ENCODE assay signal across 8 cellular contexts in genomic region chr12:56839489-56840442, GRCh38.
DNase-seq lines count a peak whose midpoint lies in the region; ATAC-seq and TF ChIP-seq lines count a peak whose summit lies in the region.

No MANE protein-coding gene starts in this region.

- no peak overlapping the region for H3K27ac ChIP-seq in GM23248
- H3K27ac ChIP-seq in caudate nucleus (ENCODE audit: low read depth, low read length): peak overlapping the region; percentile 28
- H3K27ac ChIP-seq in lower lobe of right lung: peak overlapping the region; percentile 39

- no peak overlapping the region for H2AFZ ChIP-seq in GM23248

- H3K9me3 ChIP-seq in BE2C: no peaks in the 10 kb centered on the region
- no peaks in the 10 kb centered on the region for H3K9me3 ChIP-seq in GM23248 (ENCODE audit: low read depth)
- no peaks in the 10 kb centered on the region for H3K9me3 ChIP-seq in lower lobe of right lung

- no peaks in the 10 kb centered on the region for H4K20me1 ChIP-seq in GM23248 (ENCODE audit: insufficient read depth)

- in situ Hi-C loops in GM23248 (cut with MboI): no loop called here

- no peak overlapping the region for H3K9ac ChIP-seq in GM23248

- WGBS in GM23248 (ENCODE audit: low coverage in 1 of 2, low lambda C conversion rate in 2 of 2, missing lambda C conversion rate in 2 of 2), 2 experiments: 44 to 55% methylated on average over 2 of the region's 2 CpGs

- intact Hi-C loops in lower lobe of right lung (cut with DNase I): no loop called here

- H3K4me3 ChIP-seq in BE2C (ENCODE audit: low read depth, low read length) (no peak overlapping the region), GM23248 (no peak overlapping the region), lower lobe of right lung (no peak overlapping the region)

- no peak overlapping the region for H3K4me2 ChIP-seq in GM23248 (ENCODE audit: unreplicated experiment)

- ATAC-seq in lower lobe of right lung: peak; percentile 52 to 60
- ATAC-seq in GM18511 (IDR thresholded peaks at IDR 0.05; ENCODE audit: unreplicated experiment): no peak
- ATAC-seq in GM21786 (IDR thresholded peaks at IDR 0.05; ENCODE audit: unreplicated experiment): no peak

- H3F3A ChIP-seq in GM23248 (ENCODE audit: insufficient read depth): peaks cover 10% of the 10 kb centered on the region; the same call in 1 of the 2 replicates

- H3K36me3 ChIP-seq in BE2C: no peaks in the 10 kb centered on the region
- no peaks in the 10 kb centered on the region for H3K36me3 ChIP-seq in GM23248 (ENCODE audit: low read depth)
- no peaks in the 10 kb centered on the region for H3K36me3 ChIP-seq in lower lobe of right lung

- H3K27me3 ChIP-seq in BE2C (peaks cover 19% of the 10 kb centered on the region), GM23248 (replicated peaks; ENCODE audit: insufficient read depth) (no peaks in the 10 kb centered on the region), lower lobe of right lung (ENCODE audit: low read depth) (no peaks in the 10 kb centered on the region)

- no peaks in the 10 kb centered on the region for H3K79me2 ChIP-seq in GM23248 (ENCODE audit: insufficient read depth)

- TF ChIP-seq CTCF in BE2C (IDR thresholded peaks at IDR 0.05; ENCODE audit: low read depth, low read length) (peak; percentile 65), lower lobe of right lung (IDR thresholded peaks at IDR 0.05) (peak; percentile 54)

- DNase-seq in BE2C (peak; percentile 54), GM23248 (peak; percentile 17), RKO (ENCODE audit: low spot score) (peak; percentile 71), caudate nucleus (lab: John Stamatoyannopoulos, UW) (peak in 43 of 61 donors; percentile 2 to 80 (median 19)), lower lobe of right lung (peak; percentile 56), superior temporal gyrus (ENCODE audit: extremely low spot score) (peak; percentile 48)

- H3K9me2 ChIP-seq in GM23248 (ENCODE audit: insufficient read depth): no peaks in the 10 kb centered on the region

- H3K4me1 ChIP-seq in BE2C: no peaks in the 10 kb centered on the region
- H3K4me1 ChIP-seq in GM23248 (ENCODE audit: insufficient read depth): peaks cover 16% of the 10 kb centered on the region
- H3K4me1 ChIP-seq in lower lobe of right lung: peaks cover 46% of the 10 kb centered on the region

Comparison
In these comparisons a context has a peak if more than half of its experiments do, and no peak if none do; other contexts are left out.
1. DNase-seq: peak in every context shown above with its lines; median percentile 71 in RKO; 56 in lower lobe of right lung; 54 in BE2C; 48 in superior temporal gyrus; 19 in caudate nucleus; 17 in GM23248.
2. ATAC-seq: peak in lower lobe of right lung (2 of 2); none in GM18511 (single experiment) and GM21786 (single experiment).